In the genomic region with DNA sequence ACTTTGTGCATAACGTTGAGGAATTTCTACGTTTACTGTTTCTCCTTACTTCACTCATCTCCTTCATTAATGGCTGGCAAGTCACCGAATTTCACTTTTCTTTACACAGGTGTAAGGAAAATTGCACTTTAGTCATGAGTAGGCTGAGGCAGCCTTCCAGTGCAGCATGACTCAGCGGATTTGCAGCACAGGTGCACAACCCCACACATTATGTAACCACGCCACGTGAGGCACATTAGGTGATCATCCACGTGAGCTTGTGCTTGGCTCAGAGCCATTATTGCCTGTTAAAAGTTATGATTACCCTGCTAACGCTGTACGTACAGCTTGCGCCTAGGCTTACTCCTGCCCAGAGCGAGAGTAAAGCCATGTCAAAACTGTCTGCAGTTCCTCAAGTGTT, we compare ENCODE assay signal across 14 cellular contexts.
A peak's percentile ranks its signal among the peaks of the same experiment; 100 is the strongest.
DNase-seq lines count a peak whose midpoint lies in the region; ATAC-seq, FAIRE-seq and TF ChIP-seq lines count a peak whose summit lies in the region.
"Had no signal": no experiment of that assay in that cellular context is flagged by ENCODE, and none has a peak within 500 bp of the region (broad histone marks: within the 10 kb centered on the region; RNA-seq: fewer than 3 reads in every experiment).

No MANE protein-coding gene starts in this region.

- in situ Hi-C loops in gastrocnemius medialis (cut with MboI; ENCODE audit: low sequenced_read_pairs in 4 of 4): no loop called here

- no peak overlapping the region for H2BK15ac ChIP-seq in H1 (ENCODE audit: low read length)

- no peak overlapping the region for H4K5ac ChIP-seq in H1 (ENCODE audit: insufficient read length, low read depth, low read length)

- H4K20me1 ChIP-seq in H1 (replicated peaks in 1 of 2; ENCODE audit: control insufficient read depth in 1 of 2, insufficient read depth in 2 of 2, low read length in 2 of 2): no peaks in the 10 kb centered on the region

- POLR2A ChIA-PET in H1 (lab: Charles Lee; ENCODE audit: partially characterized antibody): no interaction called here

- H3K23ac ChIP-seq in H1 (ENCODE audit: insufficient read length): no peak overlapping the region

- no peak for TF ChIP-seq POLR2A in H1 (IDR thresholded peaks at IDR 0.05; ENCODE audit: control extremely low read depth in 1 of 2, low read depth in 2 of 2, low read length in 2 of 2)
- TF ChIP-seq POLR2A in stomach (IDR thresholded peaks at IDR 0.05): no peak
- no peak for TF ChIP-seq POLR2A in gastrocnemius medialis (IDR thresholded peaks at IDR 0.05)

- H3K27me3 ChIP-seq in H1 (replicated peaks in 1 of 4; ENCODE audit: control insufficient read depth in 3 of 4, extremely low read depth in 1 of 4, insufficient read depth in 3 of 4, low read length in 3 of 4): no peaks in the 10 kb centered on the region
- H3K27me3 ChIP-seq in stomach: no peaks in the 10 kb centered on the region
- no peaks in the 10 kb centered on the region for H3K27me3 ChIP-seq in gastrocnemius medialis
- H3K27me3 ChIP-seq: adrenal gland, dorsolateral prefrontal cortex had no signal

- H2BK5ac ChIP-seq in H1 (ENCODE audit: low read depth, low read length): no peak overlapping the region

- H3K56ac ChIP-seq in H1 (replicated peaks; ENCODE audit: insufficient read length, low read depth, low read length): no peak overlapping the region

- intact Hi-C loops in stomach (cut with DNase I; ENCODE audit: low total_unique reads) (no loop called here), gastrocnemius medialis (cut with DNase I; ENCODE audit: low total_unique reads) (no loop called here)

- ATAC-seq in gastrocnemius medialis: no peak
- ATAC-seq: left ventricle myocardium superior; Right ventricle myocardium inferior; stimulated activated effector memory CD8-positive, alpha-beta T cell treated with anti-CD3 and anti-CD28 coated beads, Interleukin-12 subunit alpha, Interleukin-12 subunit beta, amount 100 ng/mL, for 72 hours had no signal

- H3K4me1 ChIP-seq in H1 (replicated peaks in 1 of 4; ENCODE audit: control insufficient read depth in 3 of 4, insufficient read depth in 4 of 4, low read length in 3 of 4): no peaks in the 10 kb centered on the region; a peak in 1 of 7 replicates
- H3K4me1 ChIP-seq in stomach: peaks cover 0 to 4% (median 0%) of the 10 kb centered on the region in 4 donors
- peaks cover 8 to 17% of the 10 kb centered on the region in 2 donors for H3K4me1 ChIP-seq in gastrocnemius medialis
- H3K4me1 ChIP-seq: adrenal gland had no signal

- H3K23me2 ChIP-seq in H1 (ENCODE audit: low read depth, low read length): no peaks in the 10 kb centered on the region; the same call in 1 of the 2 replicates

- no peak overlapping the region for H3K4ac ChIP-seq in H1 (replicated peaks; ENCODE audit: insufficient read length, low read depth, low read length)

- TF ChIP-seq RAD21 in H1 (IDR thresholded peaks at IDR 0.05 in 1 of 2, conservative IDR thresholded peaks at IDR 0.05 in 1 of 2; ENCODE audit: low read depth in 2 of 2, low read length in 2 of 2): no peak

- DNase-seq in LNCaP clone FGC (ENCODE audit: low read depth) (peak; percentile 58), NCI-H2171 treated with DMSO at 0.1 percent for 48 hours (lab: John Stamatoyannopoulos, UW) (peak; percentile 90), H1 (ENCODE audit: low read depth in 1 of 2, low spot score in 2 of 2) (no peak), stomach (peak; percentile 89), gastrocnemius medialis (no peak), cerebellum (ENCODE audit: low spot score) (no peak)
- no peak for DNase-seq in activated CD4-positive, alpha-beta T cell treated with anti-CD3 and anti-CD28 coated beads, Interleukin-2, amount 50 U/mL, for 4 hours
- DNase-seq: adrenal gland, dorsolateral prefrontal cortex, left ventricle myocardium superior, WERI-Rb-1 had no signal

- no peak overlapping the region for H2BK20ac ChIP-seq in H1 (ENCODE audit: low read length)

- no peak overlapping the region for H4K8ac ChIP-seq in H1 (ENCODE audit: extremely low read depth, insufficient read depth, low read length)

- H3K4me3 ChIP-seq in LNCaP clone FGC (ENCODE audit: low read depth, low read length): no peak overlapping the region
- H3K4me3 ChIP-seq in H1 (ENCODE audit: extremely low read depth in 1 of 4, insufficient read depth in 2 of 4, low read depth in 3 of 4, low read length in 4 of 4): no peak overlapping the region
- no peak overlapping the region for H3K4me3 ChIP-seq in stomach
- H3K4me3 ChIP-seq in gastrocnemius medialis: no peak overlapping the region
- H3K4me3 ChIP-seq: adrenal gland, dorsolateral prefrontal cortex had no signal

- H2AFZ ChIP-seq in H1 (ENCODE audit: low read length): 0 out of 2 replicates have a peak overlapping the region, but pooled peaks have one; percentile 18

- H3K9ac ChIP-seq in H1 (replicated peaks in 1 of 4; ENCODE audit: extremely low read depth in 1 of 4, low read depth in 3 of 4, low read length in 3 of 4): no peak overlapping the region

- H3K14ac ChIP-seq in H1 (ENCODE audit: insufficient read length): no peak overlapping the region

- H3K18ac ChIP-seq in H1 (ENCODE audit: extremely low read depth, low read length): no peak overlapping the region

- no peaks in the 10 kb centered on the region for H3K79me2 ChIP-seq in H1 (ENCODE audit: control insufficient read depth in 1 of 2, insufficient read depth in 2 of 2, low read length in 2 of 2)

- TF ChIP-seq EP300 in H1 (IDR thresholded peaks at IDR 0.05; ENCODE audit: borderline replicate concordance in 1 of 2, low read depth in 2 of 2, low read length in 2 of 2) (no peak), stomach (IDR thresholded peaks at IDR 0.05) (no peak)

- CTCF ChIA-PET in H1 (lab: Charles Lee; ENCODE audit: partially characterized antibody): interaction anchor here (2.3 kb wide), 1 partner anchor 113 kb away, joined by 7 read pairs; no protein-coding TSS in a partner anchor

- no peaks in the 10 kb centered on the region for H3K79me1 ChIP-seq in H1 (ENCODE audit: low read depth, low read length)

- H3K4me2 ChIP-seq in H1 (ENCODE audit: insufficient read depth in 1 of 2, low read depth in 2 of 2, low read length in 2 of 2): no peak overlapping the region

- H4K91ac ChIP-seq in H1 (replicated peaks; ENCODE audit: insufficient read length, low read length): no peak overlapping the region

- no peak overlapping the region for H2BK120ac ChIP-seq in H1 (replicated peaks; ENCODE audit: low read depth, low read length)

- 93% methylated on average over 11 of the region's 11 CpGs; no CpG with 5 or more reads in 1 of the 2 experiments for WGBS in H1 (ENCODE audit: extremely low coverage in 1 of 2, insufficient coverage in 1 of 2, insufficient read length in 1 of 2, insufficient replicate concordance in 2 of 2, low coverage in 1 of 2, low lambda C conversion rate in 2 of 2, missing lambda C conversion rate in 1 of 2), 2 experiments
- WGBS in stomach, 5 donors: 33 to 70% (median 47%) methylated on average over 11 of the region's 11 CpGs

- no peak for TF ChIP-seq CTCF in LNCaP clone FGC (IDR thresholded peaks at IDR 0.05; ENCODE audit: control insufficient read depth, extremely low read depth, insufficient read depth)
- no peak for TF ChIP-seq CTCF in H1 (IDR thresholded peaks at IDR 0.05; ENCODE audit: control extremely low read depth in 1 of 3, insufficient read depth in 1 of 3, low read depth in 1 of 3, low read length in 3 of 3)
- no peak for TF ChIP-seq CTCF in stomach (IDR thresholded peaks at IDR 0.05)
- no peak for TF ChIP-seq CTCF in gastrocnemius medialis (IDR thresholded peaks at IDR 0.05 in 4 of 5, conservative IDR thresholded peaks at IDR 0.05 in 1 of 5)

- H3K36me3 ChIP-seq in H1 (ENCODE audit: control insufficient read depth in 2 of 4, insufficient read depth in 4 of 4, low read length in 3 of 4) (no peaks in the 10 kb centered on the region; a peak in 1 of 8 replicates), stomach (no peaks in the 10 kb centered on the region), gastrocnemius medialis (no peaks in the 10 kb centered on the region)
- H3K36me3 ChIP-seq: adrenal gland, WERI-Rb-1 had no signal

- H2BK12ac ChIP-seq in H1 (ENCODE audit: low read depth, low read length): peak overlapping the region; percentile 82; the same call in 1 of the 2 replicates

- no peak overlapping the region for H2AK5ac ChIP-seq in H1 (ENCODE audit: low read depth, low read length)

- no peak for FAIRE-seq in H1 (lab: Jason Lieb, UNC)
- FAIRE-seq: GM12891 had no signal

- H3K9me3 ChIP-seq in H1 (ENCODE audit: insufficient read depth in 2 of 2, low read depth in 1 of 2, low read length in 1 of 2): no peaks in the 10 kb centered on the region
- H3K9me3 ChIP-seq in stomach: no peaks in the 10 kb centered on the region
- H3K9me3 ChIP-seq in gastrocnemius medialis: no peaks in the 10 kb centered on the region
- H3K9me3 ChIP-seq: adrenal gland had no signal

- H3K27ac ChIP-seq in H1 (ENCODE audit: low read depth, low read length) (no peak overlapping the region), stomach (no peak overlapping the region), gastrocnemius medialis (no peak overlapping the region)
- H3K27ac ChIP-seq: adrenal gland, dorsolateral prefrontal cortex, WERI-Rb-1 had no signal

TF ChIP-seq in H1, 55 proteins besides CTCF, POLR2A, EP300 and RAD21:
- TF ChIP-seq BACH1 (IDR thresholded peaks at IDR 0.05; ENCODE audit: low read length) (peak; percentile 89), MAFK (IDR thresholded peaks at IDR 0.05; ENCODE audit: low read depth, low read length) (peak; percentile 55; the same call in 1 of the 2 replicates), SIN3A (conservative IDR thresholded peaks at IDR 0.05 in 1 of 2, IDR thresholded peaks at IDR 0.05 in 1 of 2; ENCODE audit: low read depth in 1 of 2, low read length in 2 of 2) (no peak)

Comparison
In these comparisons a context has a peak if more than half of its experiments do, and no peak if none do; other contexts are left out.
1. DNase-seq: peak in LNCaP clone FGC (single experiment), NCI-H2171 treated with DMSO at 0.1 percent for 48 hours (single experiment) and stomach (single experiment); none in H1 (0 of 2), gastrocnemius medialis (0 of 2), cerebellum (single experiment) and activated CD4-positive, alpha-beta T cell treated with anti-CD3 and anti-CD28 coated beads, Interleukin-2, amount 50 U/mL, for 4 hours (0 of 2).